20 cellular contexts compared by ENCODE assay signal in genomic region chrX:8305336-8305735, GRCh38.
"Had no signal": no experiment of that assay in that cellular context is flagged by ENCODE, and none has a peak within 500 bp of the region (broad histone marks: within the 10 kb centered on the region; RNA-seq: fewer than 3 reads in every experiment).

No MANE protein-coding gene starts in this region.

- H3K4me3 Mint-ChIP-seq: immature natural killer cell had no signal

- H3K36me3 Mint-ChIP-seq: immature natural killer cell had no signal

- ATAC-seq: esophagus mucosa, gastroesophageal sphincter, lower lobe of right lung, psoas muscle, right lobe of liver had no signal

- H3K27ac Mint-ChIP-seq: immature natural killer cell had no signal

- DNase-seq: cerebellar nuclear complex; dorsolateral prefrontal cortex; effector CD8-positive, alpha-beta T cell; foreskin fibroblast; glutamatergic neuron; immature natural killer cell; left ventricle myocardium inferior; lower lobe of right lung; mesenchymal stem cell; midbrain; psoas muscle; retina; right lobe of liver; stimulated activated CD4-positive, alpha-beta T cell treated with anti-CD3 and anti-CD28 coated beads, Interleukin-2, amount 100 ng/mL, for 24 hours; stimulated activated naive CD4-positive, alpha-beta T cell; stomach; substantia nigra; transverse colon had no signal

- H3K4me1 Mint-ChIP-seq: immature natural killer cell had no signal
